In genomic region chr19:15445227-15445605, GRCh38 we compare ENCODE assay signal across 24 cellular contexts. TPM values are rescaled to one million over a fixed set of nuclear protein-coding genes. Genes with fewer than 3 reads are reported as not detected.
"Had no signal": no experiment of that assay in that cellular context is flagged by ENCODE, and none has a peak within 500 bp of the region (broad histone marks: within the 10 kb centered on the region; RNA-seq: fewer than 3 reads in every experiment).

No MANE protein-coding gene starts in this region.

- H3K27ac ChIP-seq: breast epithelium had no signal

- H3K4me1 ChIP-seq: breast epithelium had no signal

- H3K27me3 ChIP-seq: breast epithelium, MG63 had no signal

- H3K4me3 ChIP-seq: breast epithelium, MG63 had no signal

- DNase-seq: activated CD4-positive, alpha-beta memory T cell treated with anti-CD3 and anti-CD28 coated beads for 36 hours; activated CD4-positive, alpha-beta T cell treated with anti-CD3 and anti-CD28 coated beads, Interleukin-2, amount 10 ng/mL, durations not matched to agents 7 days and 5 days; activated CD8-positive, alpha-beta memory T cell treated with anti-CD3 and anti-CD28 coated beads for 24 hours; activated gamma-delta T cell; activated naive CD4-positive, alpha-beta T cell treated with anti-CD3 and anti-CD28 coated beads for 36 hours; activated naive CD8-positive, alpha-beta T cell treated with anti-CD3 and anti-CD28 coated beads for 36 hours; activated T-cell treated with anti-CD3 and anti-CD28 coated beads, Interleukin-2, amount 50 U/mL, for 48 hours; MG63; MV-4-11; NCI-H1092 treated with DMSO at 0.1 percent for 48 hours; NCI-H1417 treated with DMSO at 0.1 percent for 48 hours; NCI-H1694; NCI-H2029; NCI-H510A treated with DMSO at 0.1 percent for 48 hours; NCI-H69; NK-92 treated with Interleukin-12 subunit alpha and Interleukin-12 subunit beta, amount 100 ng/mL, for 24 hours; OCI-M1; RPMI8226; SHP77 treated with DMSO at 0.1 percent for 48 hours had no signal

- H3K36me3 ChIP-seq: breast epithelium, MG63 had no signal

- H3K9me3 ChIP-seq: breast epithelium, MG63 had no signal

- ATAC-seq: activated T-helper 17 cell treated with anti-CD3 and anti-CD28 coated beads, Interleukin-2, amount 50 U/mL, for 72 hours; Panc1; WTC11 had no signal

RNA-seq across cellular contexts. Expression of gene RASAL3, which starts 19.1 kb away (rescaled TPM):
- total RNA-seq: SK-MEL-5 had no signal

RNA-seq across cellular contexts. Expression of gene PGLYRP2, which starts 34.1 kb away (rescaled TPM):
- total RNA-seq: activated naive CD8-positive, alpha-beta T cell treated with anti-CD3 and anti-CD28 coated beads for 36 hours; SK-MEL-5; WTC11 had no signal
